In the genomic region with DNA sequence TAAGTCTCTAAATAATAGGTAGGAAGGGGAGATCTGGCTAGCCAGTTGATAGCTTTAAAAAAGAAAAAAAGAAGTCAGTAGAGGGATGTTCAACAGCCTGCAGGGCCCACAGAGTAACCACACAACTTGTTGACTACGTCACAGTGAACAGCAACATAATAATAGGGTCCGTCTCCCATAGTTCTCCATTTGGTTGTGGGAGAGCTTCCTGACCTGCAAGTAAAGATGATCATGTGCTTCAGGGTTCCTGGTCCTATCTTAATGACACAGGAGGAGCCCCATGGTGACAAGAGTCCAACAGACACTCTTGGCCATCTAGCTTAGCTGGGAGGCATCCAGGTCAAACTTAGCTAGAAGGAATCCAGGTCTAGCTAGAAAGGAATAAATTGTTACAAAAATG, we compare ENCODE assay signal across 19 cellular contexts. TPM values are rescaled to one million over a fixed set of nuclear protein-coding genes. Genes with fewer than 3 reads are reported as not detected.
DNase-seq lines count a peak whose midpoint lies in the region; ATAC-seq, FAIRE-seq and TF ChIP-seq lines count a peak whose summit lies in the region.
"Had no signal": no experiment of that assay in that cellular context is flagged by ENCODE, and none has a peak within 500 bp of the region (broad histone marks: within the 10 kb centered on the region; RNA-seq: fewer than 3 reads in every experiment).

No MANE protein-coding gene starts in this region.

- WGBS in H1 (ENCODE audit: extremely low coverage in 1 of 2, insufficient coverage in 1 of 2, insufficient read length in 1 of 2, insufficient replicate concordance in 2 of 2, low coverage in 1 of 2, low lambda C conversion rate in 2 of 2, missing lambda C conversion rate in 1 of 2), 2 experiments, result 85% methylated on average over 2 of the region's 2 CpGs; no CpG with 5 or more reads in 1 of the 2 experiments
- WGBS in trophoblast cell (ENCODE audit: extremely low coverage, insufficient coverage, insufficient read length), result no CpG with 5 or more reads among the region's 2 CpGs
- WGBS in GM23248 (ENCODE audit: low coverage in 1 of 2, low lambda C conversion rate in 2 of 2, missing lambda C conversion rate in 2 of 2), 2 experiments, result 97 to 98% methylated on average over 2 of the region's 2 CpGs

- no peak overlapping the region for H3K18ac ChIP-seq in H1 (ENCODE audit: extremely low read depth, low read length)
- no peak overlapping the region for H3K18ac ChIP-seq in trophoblast cell (ENCODE audit: low read length)

- no peak for TF ChIP-seq EP300 in H1 (IDR thresholded peaks at IDR 0.05; ENCODE audit: borderline replicate concordance in 1 of 2, low read depth in 2 of 2, low read length in 2 of 2)

- peaks cover 10% of the 10 kb centered on the region for H3K4me1 Mint-ChIP-seq in GM23338

- DNase-seq in GM23338 (ENCODE audit: low spot score) (no peak), NCI-H2227 (lab: John Stamatoyannopoulos, UW; ENCODE audit: unreplicated experiment) (peak; percentile 23), H1 (ENCODE audit: low read depth in 1 of 2, low spot score in 2 of 2) (no peak), trophoblast cell (no peak), foreskin fibroblast (no peak), GM23248 (no peak), NCI-H526 treated with DMSO at 0.1 percent for 48 hours (lab: John Stamatoyannopoulos, UW) (no peak)
- DNase-seq: C1 segment of cervical spinal cord; CD4-positive, alpha-beta T cell; DMS153; DMS79 treated with DMSO at 0.1 percent for 48 hours; EL; IMR-90 had no signal

- H3K4ac ChIP-seq in H1 (replicated peaks; ENCODE audit: insufficient read length, low read depth, low read length) (no peak overlapping the region), trophoblast cell (ENCODE audit: low read depth, low read length) (no peak overlapping the region)

- TF ChIP-seq POLR2A in H1 (IDR thresholded peaks at IDR 0.05; ENCODE audit: control extremely low read depth in 1 of 2, low read depth in 2 of 2, low read length in 2 of 2), result no peak

- H3F3A ChIP-seq in GM23338 (replicated peaks; ENCODE audit: low read depth) (no peaks in the 10 kb centered on the region), GM23248 (ENCODE audit: insufficient read depth) (0 out of 2 replicates have a peak, but pooled peaks cover 4% of the 10 kb centered on the region)

- H3K27me3 Mint-ChIP-seq in GM23338 (ENCODE audit: insufficient read depth, low read depth, poor library complexity), result peaks cover 2% of the 10 kb centered on the region
- H3K27me3 Mint-ChIP-seq: B cell; CD4-positive, alpha-beta T cell had no signal

- H4K91ac ChIP-seq in H1 (replicated peaks; ENCODE audit: insufficient read length, low read length), result no peak overlapping the region
- H4K91ac ChIP-seq in trophoblast cell (ENCODE audit: low read depth, low read length), result no peak overlapping the region

- FAIRE-seq in H1 (lab: Jason Lieb, UNC), result no peak
- FAIRE-seq: A204.1, G401.6, GM12891, GM19239, H54 had no signal

- POLR2A ChIA-PET in H1 (lab: Charles Lee; ENCODE audit: partially characterized antibody), result interaction anchor here (1.0 kb wide), 1 partner anchor 9 kb away, joined by 3 read pairs; no protein-coding TSS in a partner anchor

- no peak overlapping the region for H3K9ac ChIP-seq in H1 (replicated peaks in 1 of 4; ENCODE audit: extremely low read depth in 1 of 4, low read depth in 3 of 4, low read length in 3 of 4)
- H3K9ac ChIP-seq in trophoblast cell (ENCODE audit: low read length), result no peak overlapping the region
- H3K9ac ChIP-seq in GM23248, result no peak overlapping the region

- H3K56ac ChIP-seq in H1 (replicated peaks; ENCODE audit: insufficient read length, low read depth, low read length), result no peak overlapping the region

- H4K5ac ChIP-seq in H1 (ENCODE audit: insufficient read length, low read depth, low read length), result no peak overlapping the region

- no peaks in the 10 kb centered on the region for H3K23me2 ChIP-seq in H1 (ENCODE audit: low read depth, low read length)

- H3K4me1 ChIP-seq in GM23338 (ENCODE audit: insufficient read depth), result no peaks in the 10 kb centered on the region
- no peaks in the 10 kb centered on the region; a peak in 1 of 7 replicates for H3K4me1 ChIP-seq in H1 (replicated peaks in 1 of 4; ENCODE audit: control insufficient read depth in 3 of 4, insufficient read depth in 4 of 4, low read length in 3 of 4)
- peaks cover 11 to 20% of the 10 kb centered on the region in 2 experiments for H3K4me1 ChIP-seq in trophoblast cell (ENCODE audit: control insufficient read depth in 1 of 2, insufficient read depth in 2 of 2, low read length in 2 of 2)
- peaks cover 10% of the 10 kb centered on the region for H3K4me1 ChIP-seq in GM23248 (ENCODE audit: insufficient read depth)

- in situ Hi-C loops in GM23248 (cut with MboI), result no loop called here

- H3K9me2 ChIP-seq in GM23338 (ENCODE audit: insufficient read depth), result no peaks in the 10 kb centered on the region
- no peaks in the 10 kb centered on the region for H3K9me2 ChIP-seq in GM23248 (ENCODE audit: insufficient read depth)

- peaks cover 7% of the 10 kb centered on the region; the same call in 1 of the 2 replicates for H4K20me1 ChIP-seq in GM23338 (replicated peaks; ENCODE audit: insufficient read depth)
- H4K20me1 ChIP-seq in H1 (replicated peaks in 1 of 2; ENCODE audit: control insufficient read depth in 1 of 2, insufficient read depth in 2 of 2, low read length in 2 of 2), result no peaks in the 10 kb centered on the region
- no peaks in the 10 kb centered on the region for H4K20me1 ChIP-seq in GM23248 (ENCODE audit: insufficient read depth)

- no peak overlapping the region for H3K23ac ChIP-seq in H1 (ENCODE audit: insufficient read length)
- no peak overlapping the region for H3K23ac ChIP-seq in trophoblast cell (ENCODE audit: low read length)

- peaks cover 2% of the 10 kb centered on the region; the same call in 1 of the 2 replicates for H3K79me1 ChIP-seq in H1 (ENCODE audit: low read depth, low read length)
- H3K79me1 ChIP-seq in trophoblast cell (ENCODE audit: low read length), result peaks cover 15% of the 10 kb centered on the region

- 0 out of 2 replicates have a peak overlapping the region, but pooled peaks have one; percentile 40 for H3K27ac Mint-ChIP-seq in GM23338
- H3K27ac Mint-ChIP-seq: B cell; CD4-positive, alpha-beta T cell had no signal

- H2BK5ac ChIP-seq in H1 (ENCODE audit: low read depth, low read length) (no peak overlapping the region), trophoblast cell (ENCODE audit: low read depth, low read length, poor library complexity) (no peak overlapping the region)

- ATAC-seq in GM23338, result no peak

- H2BK120ac ChIP-seq in H1 (replicated peaks; ENCODE audit: low read depth, low read length) (no peak overlapping the region), trophoblast cell (ENCODE audit: insufficient read depth, low read length, poor library complexity) (no peak overlapping the region)

- no peak for TF ChIP-seq RAD21 in H1 (IDR thresholded peaks at IDR 0.05 in 1 of 2, conservative IDR thresholded peaks at IDR 0.05 in 1 of 2; ENCODE audit: low read depth in 2 of 2, low read length in 2 of 2)

- H2BK20ac ChIP-seq in H1 (ENCODE audit: low read length), result no peak overlapping the region

- H3K79me2 ChIP-seq in GM23338 (replicated peaks; ENCODE audit: insufficient read depth), result peaks cover 73% of the 10 kb centered on the region
- peaks cover 0 to 24% of the 10 kb centered on the region in 2 experiments; a peak in 2 of 4 replicates for H3K79me2 ChIP-seq in H1 (ENCODE audit: control insufficient read depth in 1 of 2, insufficient read depth in 2 of 2, low read length in 2 of 2)
- H3K79me2 ChIP-seq in trophoblast cell (ENCODE audit: control insufficient read depth, insufficient read depth, low read length, poor library complexity), result peaks cover 2% of the 10 kb centered on the region
- no peaks in the 10 kb centered on the region for H3K79me2 ChIP-seq in GM23248 (ENCODE audit: insufficient read depth)

- H4K12ac ChIP-seq in trophoblast cell (ENCODE audit: low read depth, low read length), result no peak overlapping the region

- H3K36me3 Mint-ChIP-seq in GM23338 (ENCODE audit: low read depth), result peaks cover 11% of the 10 kb centered on the region; the same call in 2 of the 3 replicates

- H3K4me3 ChIP-seq in GM23338 (no peak overlapping the region), H1 (ENCODE audit: extremely low read depth in 1 of 4, insufficient read depth in 2 of 4, low read depth in 3 of 4, low read length in 4 of 4) (no peak overlapping the region), trophoblast cell (ENCODE audit: low read depth, low read length) (no peak overlapping the region), foreskin fibroblast (ENCODE audit: low read depth in 1 of 2, low read length in 2 of 2) (no peak overlapping the region), GM23248 (no peak overlapping the region)

- H3K14ac ChIP-seq in H1 (ENCODE audit: insufficient read length) (no peak overlapping the region), trophoblast cell (ENCODE audit: low read length) (no peak overlapping the region)

- no peak overlapping the region for H3K4me3 Mint-ChIP-seq in GM23338
- H3K4me3 Mint-ChIP-seq: B cell; CD4-positive, alpha-beta T cell had no signal

- H3K27ac ChIP-seq in GM23338 (ENCODE audit: low read depth), result no peak overlapping the region
- H3K27ac ChIP-seq in H1 (ENCODE audit: low read depth, low read length), result no peak overlapping the region
- peak overlapping the region; percentile 14 for H3K27ac ChIP-seq in trophoblast cell (ENCODE audit: low read depth, low read length)
- H3K27ac ChIP-seq in GM23248, result no peak overlapping the region

- H4K8ac ChIP-seq in H1 (ENCODE audit: extremely low read depth, insufficient read depth, low read length) (no peak overlapping the region), trophoblast cell (ENCODE audit: low read depth, low read length) (no peak overlapping the region)

- H2BK12ac ChIP-seq in H1 (ENCODE audit: low read depth, low read length), result no peak overlapping the region
- H2BK12ac ChIP-seq in trophoblast cell (ENCODE audit: low read length), result no peak overlapping the region

- no peaks in the 10 kb centered on the region for H3K27me3 ChIP-seq in GM23338 (ENCODE audit: insufficient read depth)
- no peaks in the 10 kb centered on the region for H3K27me3 ChIP-seq in H1 (replicated peaks in 1 of 4; ENCODE audit: control insufficient read depth in 3 of 4, extremely low read depth in 1 of 4, insufficient read depth in 3 of 4, low read length in 3 of 4)
- no peaks in the 10 kb centered on the region for H3K27me3 ChIP-seq in trophoblast cell (ENCODE audit: insufficient read depth, low read length)
- no peaks in the 10 kb centered on the region for H3K27me3 ChIP-seq in GM23248 (replicated peaks; ENCODE audit: insufficient read depth)

- no peak overlapping the region for H2AFZ ChIP-seq in GM23338
- H2AFZ ChIP-seq in H1 (ENCODE audit: low read length), result no peak overlapping the region
- H2AFZ ChIP-seq in trophoblast cell (ENCODE audit: insufficient read depth, low read length, poor library complexity), result no peak overlapping the region
- no peak overlapping the region for H2AFZ ChIP-seq in GM23248

- H2AK5ac ChIP-seq in H1 (ENCODE audit: low read depth, low read length) (0 out of 2 replicates have a peak overlapping the region, but pooled peaks have one; percentile 86), trophoblast cell (ENCODE audit: low read length) (no peak overlapping the region)

- TF ChIP-seq CTCF in GM23338 (conservative IDR thresholded peaks at IDR 0.05; ENCODE audit: low read depth in 2 of 2) (no peak), H1 (IDR thresholded peaks at IDR 0.05; ENCODE audit: control extremely low read depth in 1 of 3, insufficient read depth in 1 of 3, low read depth in 1 of 3, low read length in 3 of 3) (no peak), foreskin fibroblast (IDR thresholded peaks at IDR 0.05; ENCODE audit: low read depth, low read length) (no peak)

- H3K36me3 ChIP-seq in GM23338 (ENCODE audit: insufficient read depth), result no peaks in the 10 kb centered on the region
- H3K36me3 ChIP-seq in H1 (ENCODE audit: control insufficient read depth in 2 of 4, insufficient read depth in 4 of 4, low read length in 3 of 4), result no peaks in the 10 kb centered on the region
- peaks cover 4 to 8% of the 10 kb centered on the region in 2 experiments for H3K36me3 ChIP-seq in trophoblast cell (ENCODE audit: control insufficient read depth in 1 of 2, insufficient read depth in 2 of 2, low read length in 2 of 2)
- H3K36me3 ChIP-seq in GM23248 (ENCODE audit: low read depth), result no peaks in the 10 kb centered on the region

- H3K4me2 ChIP-seq in GM23338 (no peak overlapping the region), H1 (ENCODE audit: insufficient read depth in 1 of 2, low read depth in 2 of 2, low read length in 2 of 2) (no peak overlapping the region), trophoblast cell (ENCODE audit: low read length) (no peak overlapping the region), GM23248 (ENCODE audit: unreplicated experiment) (no peak overlapping the region)

- H2BK15ac ChIP-seq in H1 (ENCODE audit: low read length), result no peak overlapping the region

- CTCF ChIA-PET in H1 (lab: Charles Lee; ENCODE audit: partially characterized antibody), result no interaction called here

- H3K9me3 ChIP-seq in H1 (ENCODE audit: insufficient read depth in 2 of 2, low read depth in 1 of 2, low read length in 1 of 2), result no peaks in the 10 kb centered on the region
- no peaks in the 10 kb centered on the region for H3K9me3 ChIP-seq in trophoblast cell (ENCODE audit: insufficient read depth, low read depth, low read length)
- H3K9me3 ChIP-seq in GM23248 (ENCODE audit: low read depth), result no peaks in the 10 kb centered on the region

- H3K9me3 Mint-ChIP-seq in GM23338, result no peaks in the 10 kb centered on the region
- H3K9me3 Mint-ChIP-seq: CD4-positive, alpha-beta T cell had no signal

RNA-seq across cellular contexts. Expression of a gene that starts 36.2 kb away (rescaled TPM):
- 24.0 and 32.4 TPM in 2 replicates for total RNA-seq in GM23338 (2014; rRNA removed; shearing (Covaris generic))
- polyA plus RNA-seq in GM23338 (2016; fragmentation: Nextera tagmentation; extraction: Ambion mirVana) (11.9 and 12.9 TPM in 2 replicates), H1 (2011; rRNA removed) (5.8 and 12.2 TPM in 2 replicates), GM23248 (2016; fragmentation: Nextera tagmentation; extraction: Ambion mirVana) (3.0 and 3.2 TPM in 2 replicates)
- 22.4 and 24.3 TPM in 2 replicates for total RNA-seq in H1 (2021; fragmentation: NEBNext Ultra II Directional; extraction: Animal tissue kit (Norgen Biotek cat#: 25700))
- polyA plus RNA-seq in H1 (2011; cell fraction: cytosol; rRNA removed), result 8.6 TPM
- polyA plus RNA-seq in H1 (2011; cell fraction: nucleus; rRNA removed), result 5.5 TPM
- 7.4 to 12.5 TPM (median 9.1 TPM) in 4 replicates for polyA plus RNA-seq in H1 (2012, experiment 1 of 2)
- 0.49 TPM for polyA plus RNA-seq in H1 (2012, experiment 2 of 2)
- polyA plus RNA-seq in H1 (2013, experiment 1 of 2), result 11.1 TPM
- 11.6 TPM for polyA plus RNA-seq in H1 (2013, experiment 2 of 2)
- polyA minus RNA-seq in H1 (2011; rRNA and poly(A)+ RNA removed), result 18.2 and 35.8 TPM in 2 replicates
- 19.5 TPM for polyA minus RNA-seq in H1 (2011; cell fraction: cytosol; rRNA and poly(A)+ RNA removed)
- polyA minus RNA-seq in H1 (2011; cell fraction: nucleus; rRNA and poly(A)+ RNA removed), result 65.5 TPM
- polyA plus RNA-seq in trophoblast cell (2013), result 36.2 and 36.3 TPM in 2 replicates
- 5.9 and 6.4 TPM in 2 replicates for total RNA-seq in GM23248 (2014; rRNA removed; shearing (Covaris generic))

RNA-seq across cellular contexts. Expression of a gene that starts 36.5 kb away (rescaled TPM):
- total RNA-seq in GM23338 (2014; rRNA removed; shearing (Covaris generic)), result 51.5 and 51.9 TPM in 2 replicates
- 28.2 and 34.2 TPM in 2 replicates for polyA plus RNA-seq in GM23338 (2016; fragmentation: Nextera tagmentation; extraction: Ambion mirVana)
- 51.1 and 56.1 TPM in 2 replicates for total RNA-seq in H1 (2021; fragmentation: NEBNext Ultra II Directional; extraction: Animal tissue kit (Norgen Biotek cat#: 25700))
- 24.3 and 44.0 TPM in 2 replicates for polyA plus RNA-seq in H1 (2011; rRNA removed)
- 39.9 TPM for polyA plus RNA-seq in H1 (2011; cell fraction: cytosol; rRNA removed)
- 29.6 TPM for polyA plus RNA-seq in H1 (2011; cell fraction: nucleus; rRNA removed)
- 31.2 to 44.3 TPM (median 35.2 TPM) in 4 replicates for polyA plus RNA-seq in H1 (2012, experiment 1 of 2)
- polyA plus RNA-seq in H1 (2012, experiment 2 of 2), result 2.4 TPM
- 53.0 TPM for polyA plus RNA-seq in H1 (2013, experiment 1 of 2)
- polyA plus RNA-seq in H1 (2013, experiment 2 of 2), result 65.2 TPM
- polyA minus RNA-seq in H1 (2011; rRNA and poly(A)+ RNA removed), result 93.7 and 111 TPM in 2 replicates
- polyA minus RNA-seq in H1 (2011; cell fraction: cytosol; rRNA and poly(A)+ RNA removed), result 41.8 TPM
- 129 TPM for polyA minus RNA-seq in H1 (2011; cell fraction: nucleus; rRNA and poly(A)+ RNA removed)
- polyA plus RNA-seq in trophoblast cell (2013), result 72.0 and 72.3 TPM in 2 replicates
- 40.2 and 49.6 TPM in 2 replicates for total RNA-seq in GM23248 (2014; rRNA removed; shearing (Covaris generic))
- polyA plus RNA-seq in GM23248 (2016; fragmentation: Nextera tagmentation; extraction: Ambion mirVana), result 36.3 and 36.9 TPM in 2 replicates
